In genomic region chr20:18056174-18057105, GRCh38 we compare ENCODE assay signal across 8 cellular contexts. TPM values are rescaled to one million over a fixed set of nuclear protein-coding genes. Genes with fewer than 3 reads are reported as not detected.
DNase-seq lines count a peak whose midpoint lies in the region; ATAC-seq, FAIRE-seq and TF ChIP-seq lines count a peak whose summit lies in the region.
"Had no signal": no experiment of that assay in that cellular context is flagged by ENCODE, and none has a peak within 500 bp of the region (broad histone marks: within the 10 kb centered on the region; RNA-seq: fewer than 3 reads in every experiment).

No MANE protein-coding gene starts in this region.

- WGBS in mesodermal cell (ENCODE audit: insufficient coverage in 2 of 2), 2 experiments: 2 to 3% methylated on average over 83 to 102 of the region's 104 CpGs

- H3K36me3 ChIP-seq in bronchial epithelial cell (ENCODE audit: control insufficient read depth, insufficient read depth, low read length) (no peaks in the 10 kb centered on the region), mesodermal cell (ENCODE audit: control insufficient read depth, insufficient read depth, low read length) (no peaks in the 10 kb centered on the region)

- in situ Hi-C loops in GM13977 (cut with MboI; ENCODE audit: low pct_unique_long_range_greater_than_20kb, low sequenced_read_pairs, unreplicated experiment): no loop called here

- no peak for FAIRE-seq in bronchial epithelial cell (lab: Jason Lieb, UNC)

- H3K4me1 ChIP-seq in mesodermal cell (ENCODE audit: control insufficient read depth, insufficient read depth, low read length, poor library complexity, severe bottlenecking): peaks cover 11% of the 10 kb centered on the region

- DNase-seq in GM13977 (ENCODE audit: low spot score): peak; percentile 55
- peak; percentile 61 for DNase-seq in NCI-H2171 treated with DMSO at 0.1 percent for 48 hours (lab: John Stamatoyannopoulos, UW)
- no peak for DNase-seq in bronchial epithelial cell (ENCODE audit: low read depth)
- no peak for DNase-seq in amniotic stem cell (lab: John Stamatoyannopoulos, UW)
- DNase-seq in inferior parietal cortex (ENCODE audit: extremely low spot score): no peak

- TF ChIP-seq CTCF in GM13977 (IDR thresholded peaks at IDR 0.05; ENCODE audit: extremely low read depth, insufficient read depth, missing control alignments) (no peak), bronchial epithelial cell (IDR thresholded peaks at IDR 0.05; ENCODE audit: insufficient read depth, low read length, severe bottlenecking) (no peak)

- no peak for ATAC-seq in GM18867 (IDR thresholded peaks at IDR 0.05; ENCODE audit: unreplicated experiment)

- no peaks in the 10 kb centered on the region for H3K9me3 ChIP-seq in mesodermal cell (ENCODE audit: control insufficient read depth, low read length)

- H3K27ac ChIP-seq in mesodermal cell (ENCODE audit: low read depth, low read length, severe bottlenecking): no peak overlapping the region

- H3K4me3 ChIP-seq in bronchial epithelial cell (ENCODE audit: low read depth, low read length) (peak overlapping the region; percentile 78), mesodermal cell (ENCODE audit: extremely low read depth, insufficient read depth, low read length, poor library complexity, severe bottlenecking) (peak overlapping the region; percentile 14)

- no peaks in the 10 kb centered on the region for H3K27me3 ChIP-seq in bronchial epithelial cell (ENCODE audit: control insufficient read depth, insufficient read depth, low read length)

RNA-seq across cellular contexts. Expression of gene OVOL2, which starts 1.3 kb away (rescaled TPM):
- total RNA-seq in bronchial epithelial cell: 27.6 and 28.5 TPM in 2 replicates
- polyA plus RNA-seq in mesodermal cell (2013, experiment 1 of 2): not detected
- polyA plus RNA-seq in mesodermal cell (2013, experiment 2 of 2): not detected
- total RNA-seq: SK-MEL-5 had no signal

Comparison
In these comparisons a context has a peak if more than half of its experiments do, and no peak if none do; other contexts are left out.
1. DNase-seq: peak in GM13977 (single experiment) and NCI-H2171 treated with DMSO at 0.1 percent for 48 hours (single experiment); none in bronchial epithelial cell (single experiment), amniotic stem cell (single experiment) and inferior parietal cortex (single experiment).